ENCODE assay signal across 8 cellular contexts in the genomic region with DNA sequence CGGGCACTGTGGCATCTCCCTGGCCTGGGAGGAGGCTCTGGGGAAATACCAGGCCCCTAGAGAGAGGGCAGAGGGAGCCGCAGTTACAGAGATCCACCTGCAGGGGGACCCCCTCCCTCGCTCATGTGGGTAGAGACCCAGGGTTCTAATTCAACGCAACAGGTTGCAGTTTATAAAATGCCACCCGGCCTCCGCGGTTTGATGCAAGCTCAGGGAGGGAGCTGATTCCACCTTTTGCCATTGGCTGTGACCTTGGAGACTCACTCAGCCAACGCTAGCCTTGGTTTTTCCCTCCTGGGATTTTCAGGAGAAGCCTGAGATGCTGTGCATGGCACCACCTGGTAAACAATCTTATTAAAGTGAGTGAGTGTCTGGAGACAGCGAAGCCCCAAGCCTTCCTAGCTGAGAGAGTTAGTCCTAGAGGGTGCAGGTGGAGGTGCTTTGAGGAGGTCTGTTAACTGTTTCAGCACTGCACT. TPM values are rescaled to one million over a fixed set of nuclear protein-coding genes. Genes with fewer than 3 reads are reported as not detected.
DNase-seq lines count a peak whose midpoint lies in the region; ATAC-seq, FAIRE-seq and TF ChIP-seq lines count a peak whose summit lies in the region.

No MANE protein-coding gene starts in this region.

- no peak overlapping the region for H3K4me3 Mint-ChIP-seq in T-helper 2 cell treated with Interferon-gamma antibody and Interleukin-4, amounts not matched to agents 5 μg/mL and 100 μg/mL, for 36 hours

- intact Hi-C loops in ascending aorta (cut with DNase I) = loop anchor here (1.0 to 10.0 kb wide), 2 partner anchors 74 to 230 kb away; no protein-coding TSS in a partner anchor

- H3K27ac ChIP-seq in MM.1S (ENCODE audit: low read length) (no peak overlapping the region), ascending aorta (no peak overlapping the region), small intestine (ENCODE audit: low read depth in 1 of 2, low read length in 1 of 2) (no peak overlapping the region)

- no peaks in the 10 kb centered on the region for H3K36me3 ChIP-seq in MM.1S (replicated peaks; ENCODE audit: insufficient read depth, low read length)
- no peaks in the 10 kb centered on the region for H3K36me3 ChIP-seq in ascending aorta
- H3K36me3 ChIP-seq in small intestine (ENCODE audit: control insufficient read depth in 2 of 2, insufficient read depth in 2 of 2, low read length in 2 of 2) = no peaks in the 10 kb centered on the region

- H3K27me3 ChIP-seq in MM.1S (replicated peaks; ENCODE audit: insufficient read depth, low read length) (0 out of 2 replicates have a peak, but pooled peaks cover 6% of the 10 kb centered on the region), ascending aorta (no peaks in the 10 kb centered on the region), small intestine (ENCODE audit: control insufficient read depth in 2 of 2, insufficient read depth in 2 of 2, low read length in 2 of 2) (no peaks in the 10 kb centered on the region)

- DNase-seq in GM10248 (ENCODE audit: extremely low spot score) (peak; percentile 83), MM.1S (peak; percentile 63), ascending aorta (ENCODE audit: low spot score in 2 of 2) (peak in 1 of 2 donors; percentile 70), hypothalamus (lab: John Stamatoyannopoulos, UW) (peak in 44 of 51 donors; percentile 5 to 67 (median 40)), small intestine (peak; percentile 76)
- peak; percentile 33 for DNase-seq in T-helper 2 cell treated with Interferon-gamma antibody and Interleukin-4, amounts not matched to agents 5 μg/mL and 100 μg/mL, for 36 hours (ENCODE audit: low spot score)

- no peaks in the 10 kb centered on the region for H3K79me2 ChIP-seq in MM.1S (ENCODE audit: low read length)

- no peak for FAIRE-seq in small intestine (lab: Jason Lieb, UNC)

- H3K9ac ChIP-seq in MM.1S (ENCODE audit: low read length) = no peak overlapping the region

- 4 to 7% (median 7%) methylated on average over 9 of the region's 9 CpGs for WGBS in small intestine, 3 donors

- peaks cover 29% of the 10 kb centered on the region for H3K27me3 Mint-ChIP-seq in T-helper 2 cell treated with Interferon-gamma antibody and Interleukin-4, amounts not matched to agents 5 μg/mL and 100 μg/mL, for 36 hours (ENCODE audit: low read depth)

- CTCF ChIA-PET in GM10248 (lab: Yijun Ruan, JAX) = interaction anchor here (0.7 to 30.8 kb wide), 23 partner anchors 10 to 375 kb away, joined by 3 to 770 read pairs (median 5); a partner anchor contains a TSS

- H3K9me3 Mint-ChIP-seq in T-helper 2 cell treated with Interferon-gamma antibody and Interleukin-4, amounts not matched to agents 5 μg/mL and 100 μg/mL, for 36 hours = no peaks in the 10 kb centered on the region

- no peaks in the 10 kb centered on the region for H3K4me1 Mint-ChIP-seq in T-helper 2 cell treated with Interferon-gamma antibody and Interleukin-4, amounts not matched to agents 5 μg/mL and 100 μg/mL, for 36 hours (ENCODE audit: low read depth)

- H3K4me1 ChIP-seq in MM.1S (ENCODE audit: low read length) (no peaks in the 10 kb centered on the region), ascending aorta (no peaks in the 10 kb centered on the region), small intestine (ENCODE audit: control insufficient read depth in 2 of 2, insufficient read depth in 1 of 2, low read depth in 1 of 2, low read length in 1 of 2) (peaks cover 10 to 16% of the 10 kb centered on the region in 2 donors)

- H3K4me2 ChIP-seq in MM.1S (ENCODE audit: low read depth, low read length) = peak overlapping the region; percentile 55; the same call in 1 of the 2 replicates

- peak overlapping the region; percentile 37 for H2AFZ ChIP-seq in MM.1S (ENCODE audit: low read length)

- H3K9me3 ChIP-seq in MM.1S (replicated peaks; ENCODE audit: insufficient read depth, low read length) (no peaks in the 10 kb centered on the region), ascending aorta (no peaks in the 10 kb centered on the region), small intestine (ENCODE audit: control insufficient read depth, low read depth) (no peaks in the 10 kb centered on the region)

- ATAC-seq in HG02678 (IDR thresholded peaks at IDR 0.05; ENCODE audit: unreplicated experiment) (no peak), HG03521 (IDR thresholded peaks at IDR 0.05; ENCODE audit: unreplicated experiment) (no peak)

- no peaks in the 10 kb centered on the region for H4K20me1 ChIP-seq in MM.1S (ENCODE audit: insufficient read depth, low read length)

- H3K9me2 ChIP-seq in MM.1S (replicated peaks; ENCODE audit: insufficient read depth, low read length) = no peaks in the 10 kb centered on the region

- no peaks in the 10 kb centered on the region for H3F3A ChIP-seq in MM.1S (ENCODE audit: insufficient read depth, low read length)

- H3K4me3 ChIP-seq in MM.1S (ENCODE audit: low read length) = no peak overlapping the region
- H3K4me3 ChIP-seq in ascending aorta = no peak overlapping the region
- no peak overlapping the region for H3K4me3 ChIP-seq in small intestine (ENCODE audit: low read depth in 1 of 2, low read length in 2 of 2)

- TF ChIP-seq CTCF in GM10248 (IDR thresholded peaks at IDR 0.05; ENCODE audit: control extremely low read depth, extremely low read depth, low read depth, missing control alignments) (peak; percentile 92), MM.1S (IDR thresholded peaks at IDR 0.05; ENCODE audit: low read length) (peak; percentile 92), ascending aorta (IDR thresholded peaks at IDR 0.05) (peak; percentile 84 to 94 (median 88))

- POLR2A ChIA-PET in GM10248 (lab: Yijun Ruan, JAX) = no interaction called here

- H3K36me3 Mint-ChIP-seq in T-helper 2 cell treated with Interferon-gamma antibody and Interleukin-4, amounts not matched to agents 5 μg/mL and 100 μg/mL, for 36 hours (ENCODE audit: low read depth) = no peaks in the 10 kb centered on the region

- H3K27ac Mint-ChIP-seq in T-helper 2 cell treated with Interferon-gamma antibody and Interleukin-4, amounts not matched to agents 5 μg/mL and 100 μg/mL, for 36 hours = no peak overlapping the region

RNA-seq across cellular contexts. Expression of a gene that starts 12.1 kb away (rescaled TPM):
- not detected for total RNA-seq in ascending aorta
- 1 to 10 TPM; 1.6 to 4.2 (median 2.7) TPM for polyA plus RNA-seq in small intestine

RNA-seq across cellular contexts. Expression of a gene that starts 25.9 kb away (rescaled TPM):
- total RNA-seq in ascending aorta = 34.9 TPM
- 10 to 100 TPM; 72.1 to 88.1 (median 87.4) TPM for polyA plus RNA-seq in small intestine
